ENCODE assay signal across 10 cellular contexts in genomic region chr6:37175332-37176267, GRCh38. TPM values are rescaled to one million over a fixed set of nuclear protein-coding genes. Genes with fewer than 3 reads are reported as not detected.
A peak's percentile ranks its signal among the peaks of the same experiment; 100 is the strongest.
DNase-seq lines count a peak whose midpoint lies in the region; ATAC-seq and TF ChIP-seq lines count a peak whose summit lies in the region.
"Had no signal": no experiment of that assay in that cellular context is flagged by ENCODE, and none has a peak within 500 bp of the region (broad histone marks: within the 10 kb centered on the region; RNA-seq: fewer than 3 reads in every experiment).

No MANE protein-coding gene starts in this region.

- H3K27ac ChIP-seq in left ventricle myocardium inferior (replicated peaks), result no peak overlapping the region
- H3K27ac ChIP-seq in WERI-Rb-1, result no peak overlapping the region

- no peak for TF ChIP-seq CTCF in left ventricle myocardium inferior (IDR thresholded peaks at IDR 0.05; ENCODE audit: borderline replicate concordance)
- no peak for TF ChIP-seq CTCF in WERI-Rb-1 (IDR thresholded peaks at IDR 0.05; ENCODE audit: low read depth, low read length)

- H3K9me3 ChIP-seq in left ventricle myocardium inferior (replicated peaks) (no peaks in the 10 kb centered on the region), WERI-Rb-1 (ENCODE audit: severe bottlenecking) (no peaks in the 10 kb centered on the region)

- H3K4me1 Mint-ChIP-seq in activated T-cell treated with anti-CD3 and anti-CD28 coated beads, Interleukin-2, amount 50 U/mL, for 4 hours (ENCODE audit: low read depth), result peaks cover 70% of the 10 kb centered on the region
- peaks cover 64% of the 10 kb centered on the region for H3K4me1 Mint-ChIP-seq in stimulated activated effector memory CD8-positive, alpha-beta T cell treated with anti-CD3 and anti-CD28 coated beads, Interleukin-12 subunit alpha, Interleukin-12 subunit beta, amount 100 ng/mL, for 72 hours

- DNase-seq in activated CD4-positive, alpha-beta T cell treated with anti-CD3 and anti-CD28 coated beads, Interleukin-2, amount 50 U/mL, for 1 hour, result peak; percentile 7
- no peak for DNase-seq in activated CD4-positive, alpha-beta T cell treated with anti-CD3 and anti-CD28 coated beads, Interleukin-2, amount 50 U/mL, for 4 hours
- DNase-seq in activated T-cell treated with anti-CD3 and anti-CD28 coated beads, Interleukin-2, amount 50 U/mL, for 4 hours, result no peak
- DNase-seq in stimulated activated effector memory CD8-positive, alpha-beta T cell treated with anti-CD3 and anti-CD28 coated beads, Interleukin-12 subunit alpha, Interleukin-12 subunit beta, amount 100 ng/mL, for 72 hours (ENCODE audit: low spot score in 2 of 2), result no peak
- no peak for DNase-seq in left ventricle myocardium inferior
- DNase-seq in WERI-Rb-1, result no peak
- no peak for DNase-seq in T-helper 9 cell
- DNase-seq: activated CD8-positive, alpha-beta memory T cell treated with anti-CD3 and anti-CD28 coated beads for 24 hours; hypothalamus had no signal

- H3K27me3 Mint-ChIP-seq in activated T-cell treated with anti-CD3 and anti-CD28 coated beads, Interleukin-2, amount 50 U/mL, for 4 hours (ENCODE audit: low read depth), result no peaks in the 10 kb centered on the region

- peaks cover 36% of the 10 kb centered on the region for H3K36me3 ChIP-seq in left ventricle myocardium inferior
- H3K36me3 ChIP-seq in WERI-Rb-1, result peaks cover 33% of the 10 kb centered on the region

- peaks cover 38% of the 10 kb centered on the region for H3K4me1 ChIP-seq in left ventricle myocardium inferior

- H3K9me3 Mint-ChIP-seq in activated T-cell treated with anti-CD3 and anti-CD28 coated beads, Interleukin-2, amount 50 U/mL, for 4 hours, result no peaks in the 10 kb centered on the region
- no peaks in the 10 kb centered on the region for H3K9me3 Mint-ChIP-seq in stimulated activated effector memory CD8-positive, alpha-beta T cell treated with anti-CD3 and anti-CD28 coated beads, Interleukin-12 subunit alpha, Interleukin-12 subunit beta, amount 100 ng/mL, for 72 hours

- no peaks in the 10 kb centered on the region for H3K27me3 ChIP-seq in left ventricle myocardium inferior (ENCODE audit: low read depth)
- no peaks in the 10 kb centered on the region for H3K27me3 ChIP-seq in WERI-Rb-1 (ENCODE audit: insufficient read depth, low read depth, severe bottlenecking)

- H3K36me3 Mint-ChIP-seq in activated T-cell treated with anti-CD3 and anti-CD28 coated beads, Interleukin-2, amount 50 U/mL, for 4 hours (ENCODE audit: insufficient read depth), result peaks cover 44% of the 10 kb centered on the region
- peaks cover 76% of the 10 kb centered on the region for H3K36me3 Mint-ChIP-seq in stimulated activated effector memory CD8-positive, alpha-beta T cell treated with anti-CD3 and anti-CD28 coated beads, Interleukin-12 subunit alpha, Interleukin-12 subunit beta, amount 100 ng/mL, for 72 hours

- H3K27ac Mint-ChIP-seq in stimulated activated effector memory CD8-positive, alpha-beta T cell treated with anti-CD3 and anti-CD28 coated beads, Interleukin-12 subunit alpha, Interleukin-12 subunit beta, amount 100 ng/mL, for 72 hours, result peak overlapping the region; percentile 98

- intact Hi-C loops in left ventricle myocardium inferior (cut with micrococcal nuclease), result no loop called here

- peak; percentile 34 for ATAC-seq in HG03521 (IDR thresholded peaks at IDR 0.05; ENCODE audit: unreplicated experiment)
- no peak for ATAC-seq in activated T-cell treated with anti-CD3 and anti-CD28 coated beads, Interleukin-2, amount 50 U/mL, for 4 hours
- no peak for ATAC-seq in stimulated activated effector memory CD8-positive, alpha-beta T cell treated with anti-CD3 and anti-CD28 coated beads, Interleukin-12 subunit alpha, Interleukin-12 subunit beta, amount 100 ng/mL, for 72 hours

- H3K4me3 ChIP-seq in left ventricle myocardium inferior (no peak overlapping the region), WERI-Rb-1 (ENCODE audit: low read depth, low read length) (no peak overlapping the region)

- H3K4me3 Mint-ChIP-seq in activated T-cell treated with anti-CD3 and anti-CD28 coated beads, Interleukin-2, amount 50 U/mL, for 4 hours, result peak overlapping the region; percentile 90
- peak overlapping the region; percentile 96 for H3K4me3 Mint-ChIP-seq in stimulated activated effector memory CD8-positive, alpha-beta T cell treated with anti-CD3 and anti-CD28 coated beads, Interleukin-12 subunit alpha, Interleukin-12 subunit beta, amount 100 ng/mL, for 72 hours

RNA-seq across cellular contexts. Expression of gene PIM1, which starts 5.6 kb away (rescaled TPM):
- total RNA-seq in activated T-cell treated with anti-CD3 and anti-CD28 coated beads, Interleukin-2, amount 50 U/mL, for 4 hours, result 10 to 100 TPM; 59.6 to 72.8 (median 60.1) TPM
- 28.9 TPM for total RNA-seq in left ventricle myocardium inferior
